Comparison of ENCODE assay signal across 1 cellular context in genomic region chr17:44218344-44219125, GRCh38.
A peak's percentile ranks its signal among the peaks of the same experiment; 100 is the strongest.
TF ChIP-seq lines count a peak whose summit lies in the region.

No MANE protein-coding gene starts in this region.

TF ChIP-seq in HepG2, 621 proteins besides CTCF, POLR2A, EP300 and RAD21 (continued from another document and continues in another):
- no peak; the same call in 1 of the 2 replicates for TF ChIP-seq THRA (CRISPR knock-in tag; IDR thresholded peaks at IDR 0.05; ENCODE audit: borderline replicate concordance)
- TF ChIP-seq THAP11 (CRISPR knock-in tag; IDR thresholded peaks at IDR 0.05) = no peak; the same call in 1 of the 2 replicates
- TF ChIP-seq BRD4 (CRISPR knock-in tag; IDR thresholded peaks at IDR 0.05) = no peak
- no peak for TF ChIP-seq POGK (CRISPR knock-in tag; conservative IDR thresholded peaks at IDR 0.05)
- no peak for TF ChIP-seq CBX1 (IDR thresholded peaks at IDR 0.05; ENCODE audit: low read depth)
- TF ChIP-seq KLF6 (CRISPR knock-in tag; IDR thresholded peaks at IDR 0.05) = no peak
- TF ChIP-seq HMGXB3 (CRISPR knock-in tag; IDR thresholded peaks at IDR 0.05; ENCODE audit: borderline replicate concordance) = no peak
- no peak for TF ChIP-seq ZKSCAN5 (CRISPR knock-in tag; IDR thresholded peaks at IDR 0.05)
- TF ChIP-seq TEF (CRISPR knock-in tag; IDR thresholded peaks at IDR 0.05) = no peak
- no peak for TF ChIP-seq CCAR2 (optimal IDR thresholded peaks at IDR 0.05; ENCODE audit: low read depth, low read length)
- peak; percentile 70 for TF ChIP-seq ZGPAT (CRISPR knock-in tag; IDR thresholded peaks at IDR 0.05)
- TF ChIP-seq POGZ (CRISPR knock-in tag; IDR thresholded peaks at IDR 0.05) = no peak
- no peak for TF ChIP-seq ATF7 (IDR thresholded peaks at IDR 0.05)
- no peak for TF ChIP-seq ATF7 (CRISPR knock-in tag; IDR thresholded peaks at IDR 0.05)
- TF ChIP-seq STAT6 (CRISPR knock-in tag; IDR thresholded peaks at IDR 0.05; ENCODE audit: borderline replicate concordance) = no peak
- TF ChIP-seq BRF2 (CRISPR knock-in tag; IDR thresholded peaks at IDR 0.05) = no peak
- TF ChIP-seq HOXD1 (CRISPR knock-in tag; IDR thresholded peaks at IDR 0.05) = no peak
- no peak for TF ChIP-seq NFIB (CRISPR knock-in tag; IDR thresholded peaks at IDR 0.05; ENCODE audit: borderline replicate concordance)
- TF ChIP-seq ZNF468 (CRISPR knock-in tag; IDR thresholded peaks at IDR 0.05) = no peak
- no peak for TF ChIP-seq REL (CRISPR knock-in tag; conservative IDR thresholded peaks at IDR 0.05)
- TF ChIP-seq TBL1XR1 (IDR thresholded peaks at IDR 0.05; ENCODE audit: borderline replicate concordance, low read length, partially characterized antibody) = no peak
- TF ChIP-seq TOPORS (CRISPR knock-in tag; IDR thresholded peaks at IDR 0.05) = no peak
- no peak; the same call in 1 of the 2 replicates for TF ChIP-seq IRF2 (CRISPR knock-in tag; IDR thresholded peaks at IDR 0.05)
- no peak for TF ChIP-seq PHB2 (IDR thresholded peaks at IDR 0.05; ENCODE audit: partially characterized antibody)
- TF ChIP-seq ZBTB25 (CRISPR knock-in tag; IDR thresholded peaks at IDR 0.05) = peak; percentile 91; the same call in 1 of the 2 replicates
- peak; percentile 60; the same call in 1 of the 2 replicates for TF ChIP-seq MXD4 (CRISPR knock-in tag; IDR thresholded peaks at IDR 0.05)
- no peak for TF ChIP-seq MZF1 (CRISPR knock-in tag; IDR thresholded peaks at IDR 0.05; ENCODE audit: borderline replicate concordance)
- TF ChIP-seq ZFP36 (IDR thresholded peaks at IDR 0.05; ENCODE audit: borderline replicate concordance, low read depth, low read length, partially characterized antibody) = no peak
- TF ChIP-seq SCMH1 (CRISPR knock-in tag; IDR thresholded peaks at IDR 0.05; ENCODE audit: borderline replicate concordance) = no peak
- no peak for TF ChIP-seq ZNF878 (CRISPR knock-in tag; IDR thresholded peaks at IDR 0.05)
- TF ChIP-seq ZNF280D (CRISPR knock-in tag; IDR thresholded peaks at IDR 0.05) = no peak
- no peak for TF ChIP-seq HNF1B (CRISPR knock-in tag; IDR thresholded peaks at IDR 0.05)
- no peak for TF ChIP-seq KDM4B (CRISPR knock-in tag; IDR thresholded peaks at IDR 0.05)
- TF ChIP-seq ZNF44 (CRISPR knock-in tag; IDR thresholded peaks at IDR 0.05) = no peak
- TF ChIP-seq ZNF280B (CRISPR knock-in tag; IDR thresholded peaks at IDR 0.05; ENCODE audit: borderline replicate concordance) = no peak
